19 cellular contexts compared by ENCODE assay signal in the genomic region with DNA sequence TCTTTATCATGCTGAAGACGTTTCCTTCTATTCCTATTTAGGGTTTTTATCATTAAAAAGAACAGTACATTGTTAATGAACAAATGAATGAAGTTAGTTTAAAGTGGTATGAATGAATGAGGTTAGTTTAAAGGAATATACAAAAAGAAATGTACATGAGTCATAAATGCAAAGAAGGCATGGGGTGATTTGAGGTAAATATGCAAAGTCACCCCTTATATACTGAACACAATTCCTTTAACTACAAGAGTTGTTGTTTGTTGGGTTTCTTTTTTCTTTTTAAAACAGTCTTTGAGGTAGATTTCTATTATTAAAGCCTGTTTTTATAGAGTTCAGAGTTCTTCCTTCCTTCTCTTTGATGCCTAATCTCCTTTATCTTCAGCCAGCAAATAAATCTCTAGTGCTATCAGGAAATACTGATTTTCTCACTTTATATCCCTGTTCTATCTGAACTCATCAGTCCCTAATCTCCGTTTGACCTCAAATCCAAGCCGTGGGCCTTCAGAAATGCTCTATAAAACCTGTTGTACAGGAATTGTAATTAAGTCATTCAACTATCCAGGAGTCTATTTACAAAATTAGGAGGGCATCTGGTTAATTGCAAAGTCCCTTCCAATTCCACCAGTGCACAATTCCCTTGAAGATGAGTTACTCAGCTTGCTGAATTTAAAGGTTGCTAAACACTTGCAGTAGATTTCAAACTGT. TPM values are rescaled to one million over a fixed set of nuclear protein-coding genes. Genes with fewer than 3 reads are reported as not detected.
A peak's percentile ranks its signal among the peaks of the same experiment; 100 is the strongest.
DNase-seq lines count a peak whose midpoint lies in the region; ATAC-seq, FAIRE-seq and TF ChIP-seq lines count a peak whose summit lies in the region.
"Had no signal": no experiment of that assay in that cellular context is flagged by ENCODE, and none has a peak within 500 bp of the region (broad histone marks: within the 10 kb centered on the region; RNA-seq: fewer than 3 reads in every experiment).

No MANE protein-coding gene starts in this region.

- POLR2A ChIA-PET in MCF 10A (lab: Yijun Ruan, JAX): interaction anchor here (1.1 kb wide), 1 partner anchor 11 kb away, joined by 3 read pairs; no protein-coding TSS in a partner anchor

- no peak overlapping the region for H3K4me2 ChIP-seq in mammary epithelial cell (ENCODE audit: insufficient read depth, low read depth, low read length)

- H3K4me3 Mint-ChIP-seq in MCF 10A (ENCODE audit: unreplicated experiment): no peak overlapping the region
- H3K4me3 Mint-ChIP-seq: IgD-negative memory B cell had no signal

- H3K36me3 Mint-ChIP-seq in MCF 10A (ENCODE audit: insufficient read depth, unreplicated experiment): no peaks in the 10 kb centered on the region
- H3K36me3 Mint-ChIP-seq: IgD-negative memory B cell had no signal

- no peaks in the 10 kb centered on the region for H4K20me1 ChIP-seq in mammary epithelial cell (ENCODE audit: insufficient read depth, low read length)

- CTCF ChIA-PET in mammary epithelial cell (lab: Charles Lee; ENCODE audit: low non-redundant PET) (no interaction called here), MCF 10A (lab: Yijun Ruan, JAX) (no interaction called here)

- H3K27me3 ChIP-seq in mammary epithelial cell (ENCODE audit: insufficient read depth, low read length): no peaks in the 10 kb centered on the region
- no peaks in the 10 kb centered on the region for H3K27me3 ChIP-seq in small intestine (ENCODE audit: control insufficient read depth in 2 of 2, insufficient read depth in 2 of 2, low read length in 2 of 2)

- no peak for TF ChIP-seq CTCF in mammary epithelial cell (conservative IDR thresholded peaks at IDR 0.05 in 1 of 2, IDR thresholded peaks at IDR 0.05 in 1 of 2; ENCODE audit: extremely low read depth in 1 of 2, insufficient read depth in 1 of 2, low read depth in 1 of 2, low read length in 2 of 2)
- no peak for TF ChIP-seq CTCF in MCF 10A (IDR thresholded peaks at IDR 0.05; ENCODE audit: unreplicated experiment)
- no peak for TF ChIP-seq CTCF in fibroblast of villous mesenchyme (IDR thresholded peaks at IDR 0.05; ENCODE audit: insufficient read depth, low read depth, low read length)

- BruUV-seq in mammary epithelial cell (replicated peaks; lab: Mats Ljungman, UMichigan) (no TSS peak), MCF 10A (replicated peaks; lab: Mats Ljungman, UMichigan) (no TSS peak)

- ATAC-seq in GM18519 (IDR thresholded peaks at IDR 0.05; ENCODE audit: low FRiP score, unreplicated experiment): no peak
- ATAC-seq: GM12878 had no signal

- intact Hi-C loops in mammary epithelial cell (cut with micrococcal nuclease): no loop called here
- intact Hi-C loops in MCF 10A (cut with micrococcal nuclease): no loop called here

- H3K27ac ChIP-seq in mammary epithelial cell (ENCODE audit: insufficient read depth, low read depth, low read length) (no peak overlapping the region), small intestine (ENCODE audit: low read depth in 1 of 2, low read length in 1 of 2) (no peak overlapping the region)

- no peaks in the 10 kb centered on the region for H3K4me1 ChIP-seq in mammary epithelial cell (ENCODE audit: insufficient read depth, low read length)
- peaks cover 0 to 3% of the 10 kb centered on the region in 2 donors for H3K4me1 ChIP-seq in small intestine (ENCODE audit: control insufficient read depth in 2 of 2, insufficient read depth in 1 of 2, low read depth in 1 of 2, low read length in 1 of 2)

- no peak overlapping the region for H3K27ac Mint-ChIP-seq in MCF 10A (ENCODE audit: low read depth, unreplicated experiment)
- H3K27ac Mint-ChIP-seq: IgD-negative memory B cell had no signal

- H3K9me3 ChIP-seq in mammary epithelial cell (replicated peaks; ENCODE audit: insufficient read depth, low read length) (no peaks in the 10 kb centered on the region), small intestine (ENCODE audit: control insufficient read depth, low read depth) (no peaks in the 10 kb centered on the region)

- no peak for DNase-seq in mammary epithelial cell
- no peak for DNase-seq in MCF 10A (ENCODE audit: unreplicated experiment)
- DNase-seq in amniotic epithelial cell (ENCODE audit: low read depth): peak; percentile 72
- peak; percentile 84 for DNase-seq in fibroblast of villous mesenchyme (ENCODE audit: low read depth)
- peak; percentile 21 for DNase-seq in small intestine
- no peak for DNase-seq in NCI-H2029 treated with DMSO at 0.1 percent for 48 hours (lab: John Stamatoyannopoulos, UW)
- DNase-seq in NCI-H510A (lab: John Stamatoyannopoulos, UW): no peak
- DNase-seq: 8988T, C1 segment of cervical spinal cord, DMS 273 treated with DMSO at 0.1 percent for 48 hours, GDM1, GOT3, NCI-H1436, NCI-H2029, NCI-H510A treated with DMSO at 0.1 percent for 48 hours, NCI-H82 had no signal

- WGBS in mammary epithelial cell (ENCODE audit: low coverage, missing lambda C conversion rate): 60% methylated on average over 3 of the region's 3 CpGs
- 11 to 39% (median 30%) methylated on average over 3 of the region's 3 CpGs for WGBS in small intestine, 3 donors

- H3K4me3 ChIP-seq in mammary epithelial cell (replicated peaks in 1 of 3; ENCODE audit: insufficient read depth in 1 of 3, low read depth in 2 of 3, low read length in 3 of 3) (no peak overlapping the region), fibroblast of villous mesenchyme (ENCODE audit: low read depth, low read length) (no peak overlapping the region), small intestine (ENCODE audit: low read depth in 1 of 2, low read length in 2 of 2) (no peak overlapping the region)
- H3K4me3 ChIP-seq: GM12878 had no signal

- H3K36me3 ChIP-seq in mammary epithelial cell (ENCODE audit: insufficient read depth, low read length): no peaks in the 10 kb centered on the region
- H3K36me3 ChIP-seq in small intestine (ENCODE audit: control insufficient read depth in 2 of 2, insufficient read depth in 2 of 2, low read length in 2 of 2): no peaks in the 10 kb centered on the region

- in situ Hi-C loops in mammary epithelial cell (cut with MboI; ENCODE audit: low sequenced_read_pairs in 2 of 2): no loop called here

- no peaks in the 10 kb centered on the region for H3K27me3 Mint-ChIP-seq in MCF 10A (ENCODE audit: insufficient read depth, unreplicated experiment)
- H3K27me3 Mint-ChIP-seq: IgD-negative memory B cell had no signal

- no peaks in the 10 kb centered on the region for H3K4me1 Mint-ChIP-seq in MCF 10A (ENCODE audit: insufficient read depth, unreplicated experiment)
- H3K4me1 Mint-ChIP-seq: IgD-negative memory B cell had no signal

- H3K79me2 ChIP-seq in mammary epithelial cell (ENCODE audit: insufficient read depth, low read length): no peaks in the 10 kb centered on the region

- dilution Hi-C loops in mammary epithelial cell (cut with HindIII; ENCODE audit: low sequenced_read_pairs): no loop called here

- H3K9ac ChIP-seq in mammary epithelial cell (ENCODE audit: insufficient read depth, low read length): no peak overlapping the region

- no peak for FAIRE-seq in small intestine (lab: Jason Lieb, UNC)
- FAIRE-seq: GM12878 had no signal

- H3K9me3 Mint-ChIP-seq in MCF 10A (ENCODE audit: unreplicated experiment): no peaks in the 10 kb centered on the region
- H3K9me3 Mint-ChIP-seq: IgD-negative memory B cell had no signal

- H2AFZ ChIP-seq in mammary epithelial cell (ENCODE audit: low read depth, low read length): peak overlapping the region; percentile 74

RNA-seq across cellular contexts. Expression of gene ABCG2, which starts 31.6 kb away (rescaled TPM):
- total RNA-seq in mammary epithelial cell (1 to 10 TPM; 2.5 to 5.4 TPM), MCF 10A (2022) (0.07 and 0.12 TPM in 2 replicates), fibroblast of villous mesenchyme (2.2 and 3.5 TPM in 2 replicates)
- polyA plus RNA-seq in mammary epithelial cell (3.1 TPM), small intestine (10 to 100 TPM; 11.3 to 37.6 (median 35.9) TPM)
- 2.1 TPM for polyA minus RNA-seq in mammary epithelial cell
- polyA plus RNA-seq: IgD-negative memory B cell had no signal

Comparison
In these comparisons a context has a peak if more than half of its experiments do, and no peak if none do; other contexts are left out.
1. DNase-seq: peak in amniotic epithelial cell (single experiment), fibroblast of villous mesenchyme (single experiment) and small intestine (single experiment); none in mammary epithelial cell (single experiment), MCF 10A (single experiment), NCI-H2029 treated with DMSO at 0.1 percent for 48 hours (single experiment) and NCI-H510A (single experiment).